ENCODE assay signal across 8 cellular contexts in the genomic region with DNA sequence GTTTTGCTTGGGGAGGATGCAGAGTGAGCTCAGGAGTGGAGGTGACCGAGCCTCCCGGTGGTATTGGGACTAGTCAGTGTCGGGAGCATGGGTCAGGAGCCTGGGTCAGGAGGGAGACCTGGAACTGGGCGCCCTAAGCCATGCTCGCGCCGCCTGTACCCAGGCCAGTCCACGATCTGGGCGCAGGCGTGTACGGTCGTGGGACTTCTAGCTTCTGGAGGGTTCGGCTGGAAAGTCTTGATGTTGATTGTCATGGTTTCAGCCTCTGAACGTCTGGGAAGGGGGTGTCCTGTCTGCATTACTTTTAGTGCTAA. TPM values are rescaled to one million over a fixed set of nuclear protein-coding genes. Genes with fewer than 3 reads are reported as not detected.
DNase-seq lines count a peak whose midpoint lies in the region; ATAC-seq and TF ChIP-seq lines count a peak whose summit lies in the region.

No MANE protein-coding gene starts in this region.

- CTCF ChIA-PET in BJ (lab: Yijun Ruan, JAX) = interaction anchor here (0.7 to 1.9 kb wide), 5 partner anchors 20 to 361 kb away, joined by 3 to 11 read pairs (median 5); partner anchors contain the start of gene CXorf58

- POLR2A ChIA-PET in BJ (lab: Charles Lee) = interaction anchor here (1.0 kb wide), 1 partner anchor 30 kb away, joined by 3 read pairs; no protein-coding TSS in a partner anchor

- peak overlapping the region; percentile 78 to 92 for H3K27ac ChIP-seq in thoracic aorta

- H3K36me3 ChIP-seq in BJ (ENCODE audit: control insufficient read depth, insufficient read depth, low read length) (no peaks in the 10 kb centered on the region), thoracic aorta (peaks cover 4% of the 10 kb centered on the region)

- ATAC-seq in GM21786 (IDR thresholded peaks at IDR 0.05; ENCODE audit: unreplicated experiment) (peak; percentile 2), thoracic aorta (ENCODE audit: insufficient number of reproducible peaks, low FRiP score, low read depth) (no peak)

- in situ Hi-C loops in SK-MEL-5 (cut with HindIII; ENCODE audit: low pct_unique_long_range_greater_than_20kb, low sequenced_read_pairs) = no loop called here

- H3K4me3 ChIP-seq in BJ (ENCODE audit: low read depth, low read length) (peak overlapping the region; percentile 95; the same call in 1 of the 2 replicates), iPS-18c (ENCODE audit: insufficient read depth, low read depth, low read length) (peak overlapping the region; percentile 84), thoracic aorta (peak overlapping the region; percentile 77)

- DNase-seq in BJ (ENCODE audit: low read depth) (no peak), SK-MEL-5 (ENCODE audit: low read depth, low spot score) (peak; percentile 1), thoracic aorta (ENCODE audit: low spot score) (no peak), putamen (ENCODE audit: low spot score) (no peak), midbrain (lab: John Stamatoyannopoulos, UW) (no peak), SKM-1 treated with dmso at 0.1 percent for 144 hours (lab: John Stamatoyannopoulos, UW; ENCODE audit: unreplicated experiment) (no peak)

- no peaks in the 10 kb centered on the region for H3K4me1 ChIP-seq in thoracic aorta (ENCODE audit: control insufficient read depth in 1 of 2, low read depth in 2 of 2)

- no peak for TF ChIP-seq CTCF in BJ (IDR thresholded peaks at IDR 0.05; ENCODE audit: insufficient read depth, low read depth, low read length)
- TF ChIP-seq CTCF in thoracic aorta (IDR thresholded peaks at IDR 0.05) = no peak

- H3K9me3 ChIP-seq in iPS-18c (ENCODE audit: control insufficient read depth, insufficient read depth, low read length) (no peaks in the 10 kb centered on the region), thoracic aorta (no peaks in the 10 kb centered on the region)

- H3K27me3 ChIP-seq in BJ (ENCODE audit: control insufficient read depth, insufficient read depth, low read length) (no peaks in the 10 kb centered on the region), thoracic aorta (replicated peaks; ENCODE audit: insufficient read depth) (no peaks in the 10 kb centered on the region)

RNA-seq across cellular contexts. Expression of gene EIF2S3, which starts 0.2 kb away (rescaled TPM):
- polyA plus RNA-seq in BJ (2011; rRNA removed) = 55.9 and 108 TPM in 2 replicates
- polyA minus RNA-seq in BJ (2011; rRNA and poly(A)+ RNA removed) = 154 and 247 TPM in 2 replicates
- 400 and 410 TPM in 2 replicates for total RNA-seq in SK-MEL-5 (2014; rRNA removed; shearing (Covaris generic))
- 212 and 270 TPM in 2 replicates for polyA plus RNA-seq in SK-MEL-5 (2015; cell fraction: cytosol; rRNA removed)
- 447 and 451 TPM in 2 replicates for polyA plus RNA-seq in SK-MEL-5 (2015; cell fraction: nucleus; rRNA removed)
- 100 to 1,000 TPM in 1 of 2 donors, 10 to 100 TPM in 1; 71.5 to 100 TPM for total RNA-seq in thoracic aorta

RNA-seq across cellular contexts. Expression of gene KLHL15, which starts 28.0 kb away (rescaled TPM):
- 2.7 and 5.2 TPM in 2 replicates for polyA plus RNA-seq in BJ (2011; rRNA removed)
- 4.3 and 5.2 TPM in 2 replicates for polyA minus RNA-seq in BJ (2011; rRNA and poly(A)+ RNA removed)
- 11.9 and 12.4 TPM in 2 replicates for total RNA-seq in SK-MEL-5 (2014; rRNA removed; shearing (Covaris generic))
- 6.2 and 9.1 TPM in 2 replicates for polyA plus RNA-seq in SK-MEL-5 (2015; cell fraction: cytosol; rRNA removed)
- 20.0 and 24.5 TPM in 2 replicates for polyA plus RNA-seq in SK-MEL-5 (2015; cell fraction: nucleus; rRNA removed)
- total RNA-seq in thoracic aorta = 10 to 100 TPM in 1 of 2 donors, 1 to 10 TPM in 1; 4.7 to 13.1 TPM
